ENCODE assay signal across 24 cellular contexts in genomic region chr4:7172508-7172907, GRCh38. TPM values are rescaled to one million over a fixed set of nuclear protein-coding genes. Genes with fewer than 3 reads are reported as not detected.
"Had no signal": no experiment of that assay in that cellular context is flagged by ENCODE, and none has a peak within 500 bp of the region (broad histone marks: within the 10 kb centered on the region; RNA-seq: fewer than 3 reads in every experiment).

No MANE protein-coding gene starts in this region.

- H3K4me3 ChIP-seq: ascending aorta, esophagus muscularis mucosa, heart left ventricle, skin epidermis, upper lobe of left lung had no signal

- ATAC-seq: foreskin keratinocyte; left colon; stimulated activated memory B cell treated with anti-CD40 and anti-IgM and Interleukin-4, amounts not matched to agents 10 μg/mL and 1 μg/mL and 100 μg/mL, for 72 hours; stimulated activated naive CD8-positive, alpha-beta T cell treated with anti-CD3 and anti-CD28 coated beads, Interleukin-15, amount 100 ng/mL, for 72 hours; T-helper 17 cell; WTC11 had no signal

- H3K9me3 ChIP-seq: ascending aorta, esophagus muscularis mucosa, heart left ventricle, upper lobe of left lung had no signal

- H3K27me3 ChIP-seq: ascending aorta, esophagus muscularis mucosa, heart left ventricle, upper lobe of left lung had no signal

- H3K36me3 ChIP-seq: ascending aorta, esophagus muscularis mucosa, heart left ventricle, upper lobe of left lung had no signal

- H3K27ac ChIP-seq: ascending aorta, esophagus muscularis mucosa, foreskin keratinocyte, heart left ventricle, skin epidermis, upper lobe of left lung had no signal

- DNase-seq: activated CD4-positive, alpha-beta memory T cell treated with anti-CD3 and anti-CD28 coated beads, Interleukin-2, amount 10 ng/mL, durations not matched to agents 7 days and 5 days; activated CD4-positive, alpha-beta T cell treated with anti-CD3 and anti-CD28 coated beads for 1 hour; activated CD4-positive, alpha-beta T cell treated with anti-CD3 and anti-CD28 coated beads, Interleukin-2, amount 10 ng/mL, durations not matched to agents 7 days and 5 days; activated CD8-positive, alpha-beta memory T cell treated with anti-CD3 and anti-CD28 coated beads, Interleukin-2, amount 50 U/mL, for 48 hours; effector CD4-positive, alpha-beta T cell; foreskin keratinocyte; hypothalamus; immature natural killer cell; kidney; mammary epithelial cell; naive B cell; stimulated activated CD4-positive, alpha-beta T cell treated with anti-CD3 and anti-CD28 coated beads, Interleukin-4, amount 100 ng/mL, for 4 hours; stimulated activated CD8-positive, alpha-beta memory T cell treated with anti-CD3 and anti-CD28 coated beads, Interleukin-4, amount 100 ng/mL, for 48 hours; stimulated activated naive CD8-positive, alpha-beta T cell treated with anti-CD3 and anti-CD28 coated beads, Interleukin-15, amount 100 ng/mL, for 72 hours; substantia nigra; T-helper 17 cell; upper lobe of left lung had no signal

- H3K4me1 ChIP-seq: ascending aorta, esophagus muscularis mucosa, foreskin keratinocyte, heart left ventricle, upper lobe of left lung had no signal

RNA-seq across cellular contexts. Expression of gene SORCS2, which starts 19.8 kb away (rescaled TPM):
- total RNA-seq: activated CD4-positive, alpha-beta T cell treated with anti-CD3 and anti-CD28 coated beads, Interleukin-2, amount 10 ng/mL, durations not matched to agents 7 days and 5 days; T-helper 17 cell had no signal
